ENCODE assay signal across 23 cellular contexts in genomic region chr11:23124249-23124648, GRCh38.
"Had no signal": no experiment of that assay in that cellular context is flagged by ENCODE, and none has a peak within 500 bp of the region (broad histone marks: within the 10 kb centered on the region; RNA-seq: fewer than 3 reads in every experiment).

No MANE protein-coding gene starts in this region.

- H3K9me3 ChIP-seq: esophagus squamous epithelium, heart left ventricle, left lung, stomach, suprapubic skin, tibial nerve had no signal

- H3K4me3 Mint-ChIP-seq: activated T-cell treated with anti-CD3 and anti-CD28 coated beads, Interleukin-2, amount 50 U/mL, for 24 hours; activated T-helper 17 cell treated with anti-CD3 and anti-CD28 coated beads, Interleukin-2, amount 50 U/mL, for 72 hours; naive B cell; neural crest cell; stimulated activated memory B cell treated with anti-CD40 and anti-IgM and Interleukin-4, amounts not matched to agents 10 μg/mL and 1 μg/mL and 100 μg/mL, for 72 hours had no signal

- H3K27ac Mint-ChIP-seq: activated naive CD4-positive, alpha-beta T cell treated with anti-CD3 and anti-CD28 coated beads, Interleukin-2, amount 50 U/mL, for 72 hours; activated T-cell treated with anti-CD3 and anti-CD28 coated beads, Interleukin-2, amount 50 U/mL, for 24 hours; activated T-helper 17 cell treated with anti-CD3 and anti-CD28 coated beads, Interleukin-2, amount 50 U/mL, for 72 hours; naive B cell; stimulated activated memory B cell treated with anti-CD40 and anti-IgM and Interleukin-4, amounts not matched to agents 10 μg/mL and 1 μg/mL and 100 μg/mL, for 72 hours had no signal

- H3K4me1 ChIP-seq: esophagus squamous epithelium, heart left ventricle, left lung, stomach, suprapubic skin, tibial nerve had no signal

- H3K27me3 ChIP-seq: esophagus squamous epithelium, heart left ventricle, left lung, stomach, suprapubic skin, tibial nerve had no signal

- DNase-seq: activated CD4-positive, alpha-beta T cell treated with anti-CD3 and anti-CD28 coated beads for 1 hour; activated CD4-positive, alpha-beta T cell treated with anti-CD3 and anti-CD28 coated beads, Interleukin-2, amount 50 U/mL, for 1 hour; activated T-cell treated with anti-CD3 and anti-CD28 coated beads, Interleukin-2, amount 50 U/mL, for 24 hours; aorta; esophagus squamous epithelium; heart left ventricle; left lung; naive B cell; occipital lobe; posterior cingulate gyrus; stimulated activated CD4-positive, alpha-beta T cell treated with anti-CD3 and anti-CD28 coated beads, Interleukin-15, amount 100 ng/mL, for 24 hours; stomach; T-helper 9 cell had no signal

- H3K27ac ChIP-seq: coronary artery, esophagus squamous epithelium, heart left ventricle, left lung, stomach, suprapubic skin, tibial nerve had no signal

- H3K9me3 Mint-ChIP-seq: activated T-helper 17 cell treated with anti-CD3 and anti-CD28 coated beads, Interleukin-2, amount 50 U/mL, for 72 hours had no signal

- H3K27me3 Mint-ChIP-seq: activated T-cell treated with anti-CD3 and anti-CD28 coated beads, Interleukin-2, amount 50 U/mL, for 24 hours; activated T-helper 17 cell treated with anti-CD3 and anti-CD28 coated beads, Interleukin-2, amount 50 U/mL, for 72 hours; naive B cell; stimulated activated memory B cell treated with anti-CD40 and anti-IgM and Interleukin-4, amounts not matched to agents 10 μg/mL and 1 μg/mL and 100 μg/mL, for 72 hours had no signal

- H3K36me3 ChIP-seq: esophagus squamous epithelium, heart left ventricle, left lung, stomach, suprapubic skin, tibial nerve had no signal

- H3K4me1 Mint-ChIP-seq: activated T-helper 17 cell treated with anti-CD3 and anti-CD28 coated beads, Interleukin-2, amount 50 U/mL, for 72 hours; naive B cell; stimulated activated memory B cell treated with anti-CD40 and anti-IgM and Interleukin-4, amounts not matched to agents 10 μg/mL and 1 μg/mL and 100 μg/mL, for 72 hours had no signal

- FAIRE-seq: small intestine had no signal

- H3K36me3 Mint-ChIP-seq: activated naive CD4-positive, alpha-beta T cell treated with anti-CD3 and anti-CD28 coated beads, Interleukin-2, amount 50 U/mL, for 72 hours; naive B cell; stimulated activated memory B cell treated with anti-CD40 and anti-IgM and Interleukin-4, amounts not matched to agents 10 μg/mL and 1 μg/mL and 100 μg/mL, for 72 hours had no signal

- H3K4me3 ChIP-seq: coronary artery, esophagus squamous epithelium, heart left ventricle, left lung, lung, stomach, suprapubic skin, tibial nerve had no signal

- ATAC-seq: activated naive CD4-positive, alpha-beta T cell treated with anti-CD3 and anti-CD28 coated beads, Interleukin-2, amount 50 U/mL, for 72 hours; activated T-helper 17 cell treated with anti-CD3 and anti-CD28 coated beads, Interleukin-2, amount 50 U/mL, for 72 hours; heart left ventricle; left lung; sciatic nerve; stimulated activated memory B cell treated with anti-CD40 and anti-IgM and Interleukin-4, amounts not matched to agents 10 μg/mL and 1 μg/mL and 100 μg/mL, for 72 hours had no signal
